9 cellular contexts compared by ENCODE assay signal in the genomic region with DNA sequence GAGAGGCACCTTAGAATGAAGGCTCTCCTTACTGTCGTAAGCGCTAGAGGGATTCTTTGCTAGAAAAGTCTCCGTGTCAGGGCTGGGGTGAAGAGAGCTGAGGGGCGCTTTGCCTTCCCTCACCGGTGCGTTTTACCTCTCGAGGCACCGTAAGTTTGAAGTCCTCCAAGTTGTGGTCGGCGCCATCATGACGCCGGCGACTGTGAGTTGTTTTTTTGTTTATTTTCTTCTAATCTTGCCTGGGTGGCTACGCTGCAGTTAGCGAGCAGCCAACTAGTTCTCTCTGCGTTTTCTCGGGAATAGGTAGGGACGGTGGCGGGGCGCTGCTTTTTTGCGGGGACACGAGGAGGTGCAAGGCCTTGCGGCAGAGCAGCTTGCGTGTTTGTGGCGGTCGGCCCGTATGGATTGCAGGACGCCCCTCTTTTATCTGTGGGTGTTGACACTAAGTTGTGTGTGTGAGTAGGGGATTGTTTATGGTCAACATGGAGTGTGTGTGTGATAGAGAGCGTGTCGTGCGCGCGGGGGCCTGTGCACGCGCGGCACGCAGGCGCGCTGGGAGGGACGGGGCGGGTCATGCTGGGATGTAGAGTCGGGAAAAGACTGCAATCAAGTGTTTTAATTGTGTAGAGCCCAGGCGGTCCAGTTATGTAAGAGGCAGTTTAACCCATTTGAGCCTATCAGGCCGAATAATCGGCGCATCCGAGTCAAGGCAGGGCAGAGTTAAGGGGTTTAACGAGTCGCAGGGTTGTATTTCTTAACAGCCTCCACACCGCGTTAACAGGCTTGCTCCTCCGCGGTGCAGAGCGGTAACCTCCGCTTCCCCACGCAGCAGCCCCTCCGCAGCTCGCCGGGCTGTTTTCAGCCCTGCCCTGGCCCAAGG. TPM values are rescaled to one million over a fixed set of nuclear protein-coding genes. Genes with fewer than 3 reads are reported as not detected.
DNase-seq lines count a peak whose midpoint lies in the region; ATAC-seq and TF ChIP-seq lines count a peak whose summit lies in the region.
"Had no signal": no experiment of that assay in that cellular context is flagged by ENCODE, and none has a peak within 500 bp of the region (broad histone marks: within the 10 kb centered on the region; RNA-seq: fewer than 3 reads in every experiment).

No MANE protein-coding gene starts in this region.

- H3K27me3 ChIP-seq in tibial artery: no peaks in the 10 kb centered on the region

- intact Hi-C loops in tibial artery (cut with DNase I; ENCODE audit: low total_unique reads): no loop called here

- ATAC-seq in HG02798 (IDR thresholded peaks at IDR 0.05; ENCODE audit: poor library complexity, unreplicated experiment): peak; percentile 21
- peak; percentile 43 for ATAC-seq in activated CD8-positive, alpha-beta T cell treated with anti-CD3 and anti-CD28 coated beads, Interleukin-2, amount 10 ng/mL, durations not matched to agents 7 days and 5 days

- DNase-seq in GM04504 (ENCODE audit: low read depth): peak; percentile 55
- DNase-seq in NCI-H2196 (lab: John Stamatoyannopoulos, UW; ENCODE audit: unreplicated experiment): peak; percentile 49
- DNase-seq in activated CD8-positive, alpha-beta T cell treated with anti-CD3 and anti-CD28 coated beads, Interleukin-2, amount 10 ng/mL, durations not matched to agents 7 days and 5 days: peak; percentile 30
- peak; percentile 83 for DNase-seq in fibroblast of gingiva (ENCODE audit: low read depth)
- DNase-seq in mucosa of gallbladder (ENCODE audit: low spot score): peak; percentile 78
- peak; percentile 82 to 87 for DNase-seq in tibial artery
- no peak for DNase-seq in T-helper 9 cell

- H3K27ac ChIP-seq in tibial artery: peak overlapping the region; percentile 96 to 99

- no peaks in the 10 kb centered on the region for H3K9me3 Mint-ChIP-seq in activated CD8-positive, alpha-beta T cell treated with anti-CD3 and anti-CD28 coated beads, Interleukin-2, amount 10 ng/mL, durations not matched to agents 7 days and 5 days (ENCODE audit: insufficient read depth)
- H3K9me3 Mint-ChIP-seq: activated T-cell treated with anti-CD3 and anti-CD28 coated beads, Interleukin-2, amount 50 U/mL, for 4 hours had no signal

- POLR2A ChIA-PET in activated CD8-positive, alpha-beta T cell treated with anti-CD3 and anti-CD28 coated beads, Interleukin-2, amount 10 ng/mL, durations not matched to agents 7 days and 5 days (lab: Charles Lee): interaction anchor here (0.6 kb wide), 1 partner anchor 653 kb away, joined by 4 read pairs; no protein-coding TSS in a partner anchor

- H3K4me3 ChIP-seq in tibial artery: peak overlapping the region; percentile 85 to 91

- no peaks in the 10 kb centered on the region for H3K36me3 Mint-ChIP-seq in activated CD8-positive, alpha-beta T cell treated with anti-CD3 and anti-CD28 coated beads, Interleukin-2, amount 10 ng/mL, durations not matched to agents 7 days and 5 days (ENCODE audit: low read depth)

- no peak overlapping the region for H3K4me3 Mint-ChIP-seq in activated CD8-positive, alpha-beta T cell treated with anti-CD3 and anti-CD28 coated beads, Interleukin-2, amount 10 ng/mL, durations not matched to agents 7 days and 5 days
- H3K4me3 Mint-ChIP-seq: activated T-cell treated with anti-CD3 and anti-CD28 coated beads, Interleukin-2, amount 50 U/mL, for 4 hours had no signal

- CTCF ChIA-PET in activated CD8-positive, alpha-beta T cell treated with anti-CD3 and anti-CD28 coated beads, Interleukin-2, amount 10 ng/mL, durations not matched to agents 7 days and 5 days (lab: Charles Lee): no interaction called here

- H3K4me1 Mint-ChIP-seq in activated CD8-positive, alpha-beta T cell treated with anti-CD3 and anti-CD28 coated beads, Interleukin-2, amount 10 ng/mL, durations not matched to agents 7 days and 5 days (ENCODE audit: low read depth): peaks cover 16% of the 10 kb centered on the region

- H3K27me3 Mint-ChIP-seq in activated CD8-positive, alpha-beta T cell treated with anti-CD3 and anti-CD28 coated beads, Interleukin-2, amount 10 ng/mL, durations not matched to agents 7 days and 5 days (ENCODE audit: low read depth): peaks cover 26% of the 10 kb centered on the region

- H3K9me3 ChIP-seq in tibial artery: no peaks in the 10 kb centered on the region

- TF ChIP-seq CTCF in tibial artery (IDR thresholded peaks at IDR 0.05): no peak

- no peak overlapping the region for H3K27ac Mint-ChIP-seq in activated CD8-positive, alpha-beta T cell treated with anti-CD3 and anti-CD28 coated beads, Interleukin-2, amount 10 ng/mL, durations not matched to agents 7 days and 5 days

- no peaks in the 10 kb centered on the region for H3K36me3 ChIP-seq in tibial artery

- peaks cover 0 to 40% (median 5%) of the 10 kb centered on the region in 4 donors for H3K4me1 ChIP-seq in tibial artery

RNA-seq across cellular contexts. Expression of gene NEGR1, which starts 1.1 kb away (rescaled TPM):
- not detected for total RNA-seq in activated CD8-positive, alpha-beta T cell treated with anti-CD3 and anti-CD28 coated beads, Interleukin-2, amount 10 ng/mL, durations not matched to agents 7 days and 5 days
- total RNA-seq in mucosa of gallbladder: 26.9 TPM
- total RNA-seq: activated T-cell treated with anti-CD3 and anti-CD28 coated beads, Interleukin-2, amount 50 U/mL, for 4 hours had no signal

Comparison
In these comparisons a context has a peak if more than half of its experiments do, and no peak if none do; other contexts are left out.
1. RNA of gene NEGR1, which starts 1.1 kb away (total RNA-seq): 26.9 TPM in mucosa of gallbladder (single experiment); not detected in activated CD8-positive, alpha-beta T cell treated with anti-CD3 and anti-CD28 coated beads, Interleukin-2, amount 10 ng/mL, durations not matched to agents 7 days and 5 days; every median in the first group is over 10 times any median in the second.